In the genomic region with DNA sequence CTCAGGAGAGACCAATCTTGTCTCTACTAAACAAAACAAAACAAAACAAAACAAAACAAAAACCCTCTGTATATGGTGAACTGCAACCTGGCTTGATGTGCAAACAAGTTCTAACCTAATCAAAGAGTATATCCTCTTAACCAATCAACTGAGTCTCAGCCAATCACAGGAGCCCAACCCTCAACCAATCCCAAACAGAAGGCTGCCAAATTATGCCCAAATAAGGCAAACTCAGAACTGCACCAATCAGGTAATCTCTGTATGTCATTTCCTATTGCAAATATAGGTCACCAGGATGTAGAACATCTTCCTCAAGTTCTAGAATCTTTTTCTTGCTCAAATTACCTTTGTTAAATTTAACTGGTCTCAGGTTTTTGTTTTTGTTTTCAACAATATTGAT, we compare ENCODE assay signal across 10 cellular contexts. TPM values are rescaled to one million over a fixed set of nuclear protein-coding genes. Genes with fewer than 3 reads are reported as not detected.
DNase-seq lines count a peak whose midpoint lies in the region; ATAC-seq, FAIRE-seq and TF ChIP-seq lines count a peak whose summit lies in the region.
"Had no signal": no experiment of that assay in that cellular context is flagged by ENCODE, and none has a peak within 500 bp of the region (broad histone marks: within the 10 kb centered on the region; RNA-seq: fewer than 3 reads in every experiment).

No MANE protein-coding gene starts in this region.

- no peak overlapping the region for H2AFZ ChIP-seq in HepG2 (ENCODE audit: low read length)

- H3K4me1 ChIP-seq in HUES48 (ENCODE audit: control insufficient read depth, insufficient read depth, low read length), result peaks cover 5% of the 10 kb centered on the region
- peaks cover 47% of the 10 kb centered on the region for H3K4me1 ChIP-seq in HepG2 (ENCODE audit: insufficient read depth, low read length)
- peaks cover 11 to 42% (median 29%) of the 10 kb centered on the region in 4 donors for H3K4me1 ChIP-seq in transverse colon
- peaks cover 22 to 41% of the 10 kb centered on the region in 2 donors for H3K4me1 ChIP-seq in adrenal gland (replicated peaks in 1 of 2)

- H3K9ac ChIP-seq in HUES48 (ENCODE audit: low read depth, low read length), result no peak overlapping the region
- H3K9ac ChIP-seq in HepG2 (ENCODE audit: insufficient read depth, low read depth, low read length), result no peak overlapping the region

- ATAC-seq in WTC11 (peak; percentile 17), HepG2 (no peak)

- no peak for TF ChIP-seq POLR2A in HepG2 (IDR thresholded peaks at IDR 0.05; ENCODE audit: insufficient read depth in 1 of 2, low read depth in 2 of 2, low read length in 2 of 2)
- TF ChIP-seq POLR2A in transverse colon (IDR thresholded peaks at IDR 0.05), result no peak
- TF ChIP-seq POLR2A in adrenal gland (IDR thresholded peaks at IDR 0.05), result no peak

- intact Hi-C loops in HepG2 (cut with micrococcal nuclease; ENCODE audit: unreplicated experiment) (no loop called here), transverse colon (cut with DNase I; ENCODE audit: low total_unique reads) (loop anchor here (5.0 kb wide), 1 partner anchor 1283 kb away; no protein-coding TSS in a partner anchor), adrenal gland (cut with DNase I) (loop anchor here in 1 of 2 donors (10.0 kb wide), 1 partner anchor 50 kb away; no protein-coding TSS in a partner anchor)

- no peak overlapping the region for H3K4me2 ChIP-seq in HepG2 (ENCODE audit: low read depth, low read length)

- H3K27me3 ChIP-seq in HUES48 (ENCODE audit: control insufficient read depth, insufficient read depth, low read length) (no peaks in the 10 kb centered on the region), HepG2 (ENCODE audit: control insufficient read depth in 1 of 2, insufficient read depth in 2 of 2, low read length in 2 of 2) (no peaks in the 10 kb centered on the region; a peak in 1 of 5 replicates), transverse colon (no peaks in the 10 kb centered on the region), adrenal gland (no peaks in the 10 kb centered on the region)

- H3K9me3 Mint-ChIP-seq in WTC11, result peaks cover 14% of the 10 kb centered on the region

- no peak overlapping the region for H3K4me3 ChIP-seq in HUES48 (ENCODE audit: low read depth, low read length)
- H3K4me3 ChIP-seq in HepG2 (replicated peaks in 1 of 3; ENCODE audit: insufficient read depth in 1 of 3, low read depth in 2 of 3, low read length in 3 of 3), result 0 out of 6 replicates have a peak overlapping the region, but pooled peaks of 1 of the 3 experiments have one; percentile 14
- H3K4me3 ChIP-seq in transverse colon, result no peak overlapping the region
- H3K4me3 ChIP-seq in adrenal gland, result no peak overlapping the region
- H3K4me3 ChIP-seq: coronary artery had no signal

- FAIRE-seq in HepG2 (lab: Jason Lieb, UNC), result no peak

- H3K4me3 Mint-ChIP-seq in WTC11, result no peak overlapping the region

- no TSS peak for BruUV-seq in HepG2 (replicated peaks; lab: Mats Ljungman, UMichigan)

- CTCF ChIA-PET in WTC11 (lab: Charles Lee), result interaction anchor here (0.6 to 1.9 kb wide), 3 partner anchors 25 to 252 kb away, joined by 3 to 7 read pairs (median 4); a partner anchor contains a TSS
- CTCF ChIA-PET in HepG2 (lab: Yijun Ruan, JAX; ENCODE audit: low intra/inter-chr PET ratio, low total read pairs), result no interaction called here

- POLR2A ChIA-PET in WTC11 (lab: Charles Lee) (no interaction called here), HepG2 (lab: Yijun Ruan, JAX) (interaction anchor here (1.2 kb wide), 1 partner anchor 56 kb away, joined by 3 read pairs; a partner anchor contains a TSS)

- H3K9me3 ChIP-seq in HUES48 (ENCODE audit: control insufficient read depth, insufficient read depth, low read length), result no peaks in the 10 kb centered on the region
- no peaks in the 10 kb centered on the region for H3K9me3 ChIP-seq in HepG2 (ENCODE audit: low read length)
- H3K9me3 ChIP-seq in transverse colon, result no peaks in the 10 kb centered on the region
- no peaks in the 10 kb centered on the region for H3K9me3 ChIP-seq in adrenal gland (replicated peaks in 1 of 3)

- peak overlapping the region; percentile 60; the same call in 1 of the 2 replicates for H3K27ac Mint-ChIP-seq in WTC11

- in situ Hi-C loops in HepG2 (cut with HindIII; ENCODE audit: extremely low pct_ligation_motif_present, low pct_unique_long_range_greater_than_20kb) (no loop called here), transverse colon (cut with MboI; ENCODE audit: low pct_ligation_motif_present in 1 of 4, low pct_unique_long_range_greater_than_20kb in 1 of 4, low sequenced_read_pairs in 3 of 4) (no loop called here)

- peaks cover 63% of the 10 kb centered on the region for H4K20me1 ChIP-seq in HepG2 (ENCODE audit: insufficient read depth, low read length)

- peaks cover 94% of the 10 kb centered on the region for H3K79me2 ChIP-seq in HepG2 (ENCODE audit: insufficient read depth, low read length)

- TF ChIP-seq CTCF in WTC11 (IDR thresholded peaks at IDR 0.05) (no peak), HepG2 (CRISPR knock-in tag; IDR thresholded peaks at IDR 0.05) (no peak), transverse colon (IDR thresholded peaks at IDR 0.05) (no peak), adrenal gland (IDR thresholded peaks at IDR 0.05) (no peak)

- peaks cover 21% of the 10 kb centered on the region for H3K36me3 Mint-ChIP-seq in WTC11

- H3K4me1 Mint-ChIP-seq in WTC11, result peaks cover 16% of the 10 kb centered on the region

- DNase-seq in NOMO-1 treated with DMSO at 0.1 percent for 48 hours (lab: John Stamatoyannopoulos, UW; ENCODE audit: unreplicated experiment) (peak; percentile 51), NOMO-1 treated with dmso at 0.1 percent for 144 hours (lab: John Stamatoyannopoulos, UW; ENCODE audit: unreplicated experiment) (no peak), WTC11 (ENCODE audit: low spot score) (no peak), HepG2 (ENCODE audit: low spot score) (peak; percentile 42), midbrain (lab: John Stamatoyannopoulos, UW) (no peak), transverse colon (no peak), adrenal gland (no peak)
- DNase-seq: Karpas-422 had no signal

- no peak for TF ChIP-seq RAD21 in HepG2 (CRISPR knock-in tag; IDR thresholded peaks at IDR 0.05)

- H3K27ac ChIP-seq in HUES48 (ENCODE audit: low read depth, low read length) (peak overlapping the region; percentile 3), HepG2 (ENCODE audit: extremely low read length, insufficient read depth, low read length) (peak overlapping the region; percentile 33), transverse colon (no peak overlapping the region), adrenal gland (no peak overlapping the region)
- H3K27ac ChIP-seq: coronary artery had no signal

- no peak for TF ChIP-seq EP300 in HepG2 (IDR thresholded peaks at IDR 0.05; ENCODE audit: low read depth in 2 of 2, low read length in 2 of 2)
- TF ChIP-seq EP300 in HepG2 (CRISPR knock-in tag; IDR thresholded peaks at IDR 0.05; ENCODE audit: borderline replicate concordance), result no peak
- no peak for TF ChIP-seq EP300 in transverse colon (IDR thresholded peaks at IDR 0.05; ENCODE audit: low read depth)

- no peaks in the 10 kb centered on the region for H3K27me3 Mint-ChIP-seq in WTC11 (ENCODE audit: low read depth)

- H3K36me3 ChIP-seq in HUES48 (ENCODE audit: control insufficient read depth, insufficient read depth, low read length) (peaks cover 17% of the 10 kb centered on the region), HepG2 (replicated peaks in 1 of 2; ENCODE audit: control insufficient read depth in 1 of 2, insufficient read depth in 2 of 2, low read length in 2 of 2) (peaks cover 3 to 14% of the 10 kb centered on the region in 2 experiments), transverse colon (peaks cover 0 to 4% (median under 1%) of the 10 kb centered on the region in 4 donors), adrenal gland (replicated peaks in 1 of 2) (peaks cover 0 to 7% of the 10 kb centered on the region in 2 donors)

RNA-seq across cellular contexts. Expression of a gene that starts 5.2 kb away (rescaled TPM):
- 32.2 to 34.9 TPM (median 32.5 TPM) in 3 replicates for total RNA-seq in WTC11 (2021)
- total RNA-seq in HepG2 (2016; rRNA removed; fragmentation: Illumina TruSeq; extraction: Trizol), result 56.3 and 65.5 TPM in 2 replicates
- total RNA-seq in HepG2 (2016; cell fraction: cytosol; rRNA removed; fragmentation: Illumina TruSeq; extraction: Trizol; ENCODE audit: low read depth), result 13.3 and 17.4 TPM in 2 replicates
- 55.3 and 69.7 TPM in 2 replicates for total RNA-seq in HepG2 (2016; cell fraction: insoluble cytoplasmic fraction; rRNA removed; fragmentation: Illumina TruSeq; extraction: Trizol)
- total RNA-seq in HepG2 (2016; cell fraction: membrane; rRNA removed; fragmentation: Illumina TruSeq; extraction: Trizol), result 23.5 and 27.3 TPM in 2 replicates
- 62.3 and 63.2 TPM in 2 replicates for total RNA-seq in HepG2 (2016; cell fraction: nucleus; rRNA removed; fragmentation: Illumina TruSeq; extraction: Trizol)
- 19.6 and 29.1 TPM in 2 replicates for polyA plus RNA-seq in HepG2 (2011; rRNA removed)
- 8.9 and 12.8 TPM in 2 replicates for polyA plus RNA-seq in HepG2 (2011; cell fraction: cytosol; rRNA removed)
- polyA plus RNA-seq in HepG2 (2011; cell fraction: nucleus; rRNA removed), result 12.6 and 37.9 TPM in 2 replicates
- polyA plus RNA-seq in HepG2 (2012), result 26.6 and 33.0 TPM in 2 replicates
- polyA plus RNA-seq in HepG2 (2016; cell fraction: cytosol; fragmentation: Illumina TruSeq; extraction: Trizol; ENCODE audit: low read depth), result 5.0 and 5.5 TPM in 2 replicates
- 69.4 and 78.5 TPM in 2 replicates for polyA plus RNA-seq in HepG2 (2016; cell fraction: insoluble cytoplasmic fraction; fragmentation: Illumina TruSeq; extraction: Trizol; ENCODE audit: low read depth)
- 13.1 and 14.8 TPM in 2 replicates for polyA plus RNA-seq in HepG2 (2016; cell fraction: membrane; fragmentation: Illumina TruSeq; extraction: Trizol; ENCODE audit: low read depth)
- 69.9 and 72.0 TPM in 2 replicates for polyA plus RNA-seq in HepG2 (2016; cell fraction: nucleus; fragmentation: Illumina TruSeq; extraction: Trizol; ENCODE audit: insufficient read depth, low read depth)
- polyA minus RNA-seq in HepG2 (2011; rRNA and poly(A)+ RNA removed; ENCODE audit: low replicate concordance), result 11.4 and 17.2 TPM in 2 replicates
- polyA minus RNA-seq in HepG2 (2011; cell fraction: cytosol; rRNA and poly(A)+ RNA removed), result 6.9 and 11.3 TPM in 2 replicates
- polyA minus RNA-seq in HepG2 (2011; cell fraction: nucleus; rRNA and poly(A)+ RNA removed), result 51.7 and 63.1 TPM in 2 replicates
- 10 to 100 TPM in 3 of 4 donors, 1 to 10 TPM in 1; 6.8 to 32.6 (median 15.3) TPM for total RNA-seq in transverse colon
- 10 to 100 TPM in 7 of 8 donors, 1 to 10 TPM in 1; 8.7 to 31.1 (median 16.4) TPM for total RNA-seq in adrenal gland
- 10 to 100 TPM; 25.8 to 40.1 (median 29.9) TPM for polyA plus RNA-seq in adrenal gland

RNA-seq across cellular contexts. Expression of a gene that starts 56.4 kb away (rescaled TPM):
- total RNA-seq in WTC11 (2021) (8.0 to 8.6 TPM (median 8.4 TPM) in 3 replicates), HepG2 (2016; rRNA removed; fragmentation: Illumina TruSeq; extraction: Trizol) (10.1 and 12.2 TPM in 2 replicates), transverse colon (10 to 100 TPM; 11.5 to 19.8 (median 16.0) TPM), adrenal gland (10 to 100 TPM in 5 of 8 donors, 1 to 10 TPM in 3; 4.4 to 29.0 (median 11.3) TPM)
- total RNA-seq in HepG2 (2016; cell fraction: cytosol; rRNA removed; fragmentation: Illumina TruSeq; extraction: Trizol; ENCODE audit: low read depth), result 3.1 and 4.0 TPM in 2 replicates
- total RNA-seq in HepG2 (2016; cell fraction: insoluble cytoplasmic fraction; rRNA removed; fragmentation: Illumina TruSeq; extraction: Trizol), result 11.4 and 13.2 TPM in 2 replicates
- total RNA-seq in HepG2 (2016; cell fraction: membrane; rRNA removed; fragmentation: Illumina TruSeq; extraction: Trizol), result 6.4 and 7.5 TPM in 2 replicates
- total RNA-seq in HepG2 (2016; cell fraction: nucleus; rRNA removed; fragmentation: Illumina TruSeq; extraction: Trizol), result 12.6 and 12.9 TPM in 2 replicates
- polyA plus RNA-seq in HepG2 (2011; rRNA removed) (6.3 and 7.2 TPM in 2 replicates), adrenal gland (10 to 100 TPM in 1 of 3 donors, 1 to 10 TPM in 2; 6.3 to 18.0 (median 8.5) TPM)
- polyA plus RNA-seq in HepG2 (2011; cell fraction: cytosol; rRNA removed), result 2.8 and 3.8 TPM in 2 replicates
- 11.1 and 11.2 TPM in 2 replicates for polyA plus RNA-seq in HepG2 (2011; cell fraction: nucleus; rRNA removed)
- 6.2 and 7.9 TPM in 2 replicates for polyA plus RNA-seq in HepG2 (2012)
- polyA plus RNA-seq in HepG2 (2016; cell fraction: cytosol; fragmentation: Illumina TruSeq; extraction: Trizol; ENCODE audit: low read depth), result 0.71 and 0.92 TPM in 2 replicates
- 10.7 and 11.1 TPM in 2 replicates for polyA plus RNA-seq in HepG2 (2016; cell fraction: insoluble cytoplasmic fraction; fragmentation: Illumina TruSeq; extraction: Trizol; ENCODE audit: low read depth)
- 1.6 and 1.7 TPM in 2 replicates for polyA plus RNA-seq in HepG2 (2016; cell fraction: membrane; fragmentation: Illumina TruSeq; extraction: Trizol; ENCODE audit: low read depth)
- polyA plus RNA-seq in HepG2 (2016; cell fraction: nucleus; fragmentation: Illumina TruSeq; extraction: Trizol; ENCODE audit: insufficient read depth, low read depth), result 20.2 and 23.3 TPM in 2 replicates
- polyA minus RNA-seq in HepG2 (2011; rRNA and poly(A)+ RNA removed; ENCODE audit: low replicate concordance), result 6.3 and 6.8 TPM in 2 replicates
- 2.9 and 3.4 TPM in 2 replicates for polyA minus RNA-seq in HepG2 (2011; cell fraction: cytosol; rRNA and poly(A)+ RNA removed)
- polyA minus RNA-seq in HepG2 (2011; cell fraction: nucleus; rRNA and poly(A)+ RNA removed), result 28.3 and 34.4 TPM in 2 replicates

RNA-seq across cellular contexts. Expression of a gene that starts 56.6 kb away (rescaled TPM):
- 24.1 to 25.4 TPM (median 24.9 TPM) in 3 replicates for total RNA-seq in WTC11 (2021)
- total RNA-seq in HepG2 (2016; rRNA removed; fragmentation: Illumina TruSeq; extraction: Trizol), result 19.4 and 22.4 TPM in 2 replicates
- 4.8 and 6.2 TPM in 2 replicates for total RNA-seq in HepG2 (2016; cell fraction: cytosol; rRNA removed; fragmentation: Illumina TruSeq; extraction: Trizol; ENCODE audit: low read depth)
- 20.0 and 23.9 TPM in 2 replicates for total RNA-seq in HepG2 (2016; cell fraction: insoluble cytoplasmic fraction; rRNA removed; fragmentation: Illumina TruSeq; extraction: Trizol)
- total RNA-seq in HepG2 (2016; cell fraction: membrane; rRNA removed; fragmentation: Illumina TruSeq; extraction: Trizol), result 6.7 and 8.4 TPM in 2 replicates
- 38.5 and 39.3 TPM in 2 replicates for total RNA-seq in HepG2 (2016; cell fraction: nucleus; rRNA removed; fragmentation: Illumina TruSeq; extraction: Trizol)
- polyA plus RNA-seq in HepG2 (2011; rRNA removed), result 14.4 and 16.6 TPM in 2 replicates
- polyA plus RNA-seq in HepG2 (2011; cell fraction: cytosol; rRNA removed), result 3.3 and 4.1 TPM in 2 replicates
- polyA plus RNA-seq in HepG2 (2011; cell fraction: nucleus; rRNA removed), result 28.7 and 32.6 TPM in 2 replicates
- polyA plus RNA-seq in HepG2 (2012), result 8.9 and 9.9 TPM in 2 replicates
- polyA plus RNA-seq in HepG2 (2016; cell fraction: cytosol; fragmentation: Illumina TruSeq; extraction: Trizol; ENCODE audit: low read depth), result 0.61 and 0.82 TPM in 2 replicates
- 12.3 and 14.8 TPM in 2 replicates for polyA plus RNA-seq in HepG2 (2016; cell fraction: insoluble cytoplasmic fraction; fragmentation: Illumina TruSeq; extraction: Trizol; ENCODE audit: low read depth)
- 1.5 and 2.4 TPM in 2 replicates for polyA plus RNA-seq in HepG2 (2016; cell fraction: membrane; fragmentation: Illumina TruSeq; extraction: Trizol; ENCODE audit: low read depth)
- 55.4 and 56.2 TPM in 2 replicates for polyA plus RNA-seq in HepG2 (2016; cell fraction: nucleus; fragmentation: Illumina TruSeq; extraction: Trizol; ENCODE audit: insufficient read depth, low read depth)
- polyA minus RNA-seq in HepG2 (2011; rRNA and poly(A)+ RNA removed; ENCODE audit: low replicate concordance), result 6.2 and 6.6 TPM in 2 replicates
- 5.5 and 6.2 TPM in 2 replicates for polyA minus RNA-seq in HepG2 (2011; cell fraction: cytosol; rRNA and poly(A)+ RNA removed)
- polyA minus RNA-seq in HepG2 (2011; cell fraction: nucleus; rRNA and poly(A)+ RNA removed), result 45.2 and 52.3 TPM in 2 replicates
- total RNA-seq in transverse colon, result 10 to 100 TPM; 17.2 to 29.6 (median 23.1) TPM
- 10 to 100 TPM in 7 of 8 donors, 1 to 10 TPM in 1; 8.8 to 33.2 (median 16.4) TPM for total RNA-seq in adrenal gland
- 10 to 100 TPM in 2 of 3 donors, 1 to 10 TPM in 1; 7.4 to 21.3 (median 12.6) TPM for polyA plus RNA-seq in adrenal gland

Comparison
In these comparisons a context has a peak if more than half of its experiments do, and no peak if none do; other contexts are left out.
1. DNase-seq: peak in NOMO-1 treated with DMSO at 0.1 percent for 48 hours (single experiment) and HepG2 (single experiment); none in NOMO-1 treated with dmso at 0.1 percent for 144 hours (single experiment), WTC11 (single experiment), midbrain (single experiment), transverse colon (single experiment) and adrenal gland (0 of 7).
2. H3K27ac ChIP-seq: peak in HUES48 (single experiment) and HepG2 (single experiment); none in transverse colon (0 of 4) and adrenal gland (0 of 5).